ENCODE assay signal across 1 cellular context in genomic region chr1:6269997-6270401, GRCh38.
TF ChIP-seq lines count a peak whose summit lies in the region.

No MANE protein-coding gene starts in this region.

TF ChIP-seq in HEK293, 187 proteins besides CTCF, POLR2A, EP300 and RAD21 (continued from another document):
- TF ChIP-seq ZNF404 (tag by site-specific recombination; IDR thresholded peaks at IDR 0.05) (no peak), ZBTB48 (tag by site-specific recombination; IDR thresholded peaks at IDR 0.05) (no peak), OSR2 (tag by site-specific recombination; IDR thresholded peaks at IDR 0.05) (peak; percentile 9; the same call in 1 of the 2 replicates), ZNF169 (tag by site-specific recombination; IDR thresholded peaks at IDR 0.05) (no peak), ZNF18 (tag by site-specific recombination; IDR thresholded peaks at IDR 0.05) (0 out of 2 replicates have a peak, but pooled peaks have one; percentile 21), ZNF747 (tag by site-specific recombination; IDR thresholded peaks at IDR 0.05) (no peak)
- TF ChIP-seq, protein P1, sequence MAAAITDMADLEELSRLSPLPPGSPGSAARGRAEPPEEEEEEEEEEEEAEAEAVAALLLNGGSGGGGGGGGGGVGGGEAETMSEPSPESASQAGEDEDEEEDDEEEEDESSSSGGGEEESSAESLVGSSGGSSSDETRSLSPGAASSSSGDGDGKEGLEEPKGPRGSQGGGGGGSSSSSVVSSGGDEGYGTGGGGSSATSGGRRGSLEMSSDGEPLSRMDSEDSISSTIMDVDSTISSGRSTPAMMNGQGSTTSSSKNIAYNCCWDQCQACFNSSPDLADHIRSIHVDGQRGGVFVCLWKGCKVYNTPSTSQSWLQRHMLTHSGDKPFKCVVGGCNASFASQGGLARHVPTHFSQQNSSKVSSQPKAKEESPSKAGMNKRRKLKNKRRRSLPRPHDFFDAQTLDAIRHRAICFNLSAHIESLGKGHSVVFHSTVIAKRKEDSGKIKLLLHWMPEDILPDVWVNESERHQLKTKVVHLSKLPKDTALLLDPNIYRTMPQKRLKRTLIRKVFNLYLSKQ (tag by site-specific recombination; IDR thresholded peaks at IDR 0.05; ENCODE audit: borderline replicate concordance), result no peak
